14 cellular contexts compared by ENCODE assay signal in genomic region chr11:132864811-132865576, GRCh38.
"Had no signal": no experiment of that assay in that cellular context is flagged by ENCODE, and none has a peak within 500 bp of the region (broad histone marks: within the 10 kb centered on the region; RNA-seq: fewer than 3 reads in every experiment).

No MANE protein-coding gene starts in this region.

- H3K9ac ChIP-seq: SK-N-SH had no signal

- H3K4me3 ChIP-seq: esophagus squamous epithelium, skin epidermis, stomach, thoracic aorta had no signal

- H3K27ac ChIP-seq: esophagus squamous epithelium, skin epidermis, stomach, thoracic aorta had no signal

- H3K27ac Mint-ChIP-seq: activated B cell treated with CpG ODN at 0.5 μM for 24 hours; activated CD4-positive, alpha-beta T cell treated with anti-CD3 and anti-CD28 coated beads, Interleukin-2, amount 10 ng/mL, durations not matched to agents 7 days and 5 days; activated CD8-positive, alpha-beta memory T cell treated with anti-CD3 and anti-CD28 coated beads, Interleukin-2, amount 10 ng/mL, durations not matched to agents 7 days and 5 days; activated naive CD8-positive, alpha-beta T cell; activated T-cell treated with anti-CD3 and anti-CD28 coated beads, Interleukin-2, amount 50 U/mL, for 24 hours; naive thymus-derived CD4-positive, alpha-beta T cell had no signal

- H3K27me3 ChIP-seq: esophagus squamous epithelium, stomach had no signal

- H3K27me3 Mint-ChIP-seq: activated B cell treated with CpG ODN at 0.5 μM for 24 hours; activated CD4-positive, alpha-beta T cell treated with anti-CD3 and anti-CD28 coated beads, Interleukin-2, amount 10 ng/mL, durations not matched to agents 7 days and 5 days; activated CD8-positive, alpha-beta memory T cell treated with anti-CD3 and anti-CD28 coated beads, Interleukin-2, amount 10 ng/mL, durations not matched to agents 7 days and 5 days; activated naive CD8-positive, alpha-beta T cell; activated T-cell treated with anti-CD3 and anti-CD28 coated beads, Interleukin-2, amount 50 U/mL, for 24 hours had no signal

- ATAC-seq: activated CD8-positive, alpha-beta memory T cell treated with anti-CD3 and anti-CD28 coated beads, Interleukin-2, amount 10 ng/mL, durations not matched to agents 7 days and 5 days; naive thymus-derived CD4-positive, alpha-beta T cell had no signal

- H3K36me3 ChIP-seq: esophagus squamous epithelium, stomach, thoracic aorta had no signal

- H3K9me3 Mint-ChIP-seq: activated B cell treated with CpG ODN at 0.5 μM for 24 hours; activated CD4-positive, alpha-beta T cell treated with anti-CD3 and anti-CD28 coated beads, Interleukin-2, amount 10 ng/mL, durations not matched to agents 7 days and 5 days; activated T-cell treated with anti-CD3 and anti-CD28 coated beads, Interleukin-2, amount 50 U/mL, for 24 hours had no signal

- H3K36me3 Mint-ChIP-seq: activated CD8-positive, alpha-beta memory T cell treated with anti-CD3 and anti-CD28 coated beads, Interleukin-2, amount 10 ng/mL, durations not matched to agents 7 days and 5 days; activated naive CD8-positive, alpha-beta T cell; naive thymus-derived CD4-positive, alpha-beta T cell had no signal

- DNase-seq: activated B cell treated with CpG ODN at 0.5 μM for 24 hours; activated CD4-positive, alpha-beta T cell treated with anti-CD3 and anti-CD28 coated beads, Interleukin-2, amount 10 ng/mL, durations not matched to agents 7 days and 5 days; activated CD8-positive, alpha-beta memory T cell treated with anti-CD3 and anti-CD28 coated beads, Interleukin-2, amount 10 ng/mL, durations not matched to agents 7 days and 5 days; activated effector memory CD4-positive, alpha-beta T cell treated with Interleukin-2 at 50 U/mL for 16 hours; activated T-cell treated with anti-CD3 and anti-CD28 coated beads, Interleukin-2, amount 50 U/mL, for 24 hours; esophagus squamous epithelium; foreskin fibroblast; head of caudate nucleus; naive thymus-derived CD4-positive, alpha-beta T cell; SK-N-SH; stomach had no signal

- H3K9me3 ChIP-seq: esophagus squamous epithelium, SK-N-SH, stomach, thoracic aorta had no signal

- H3K4me3 Mint-ChIP-seq: activated B cell treated with CpG ODN at 0.5 μM for 24 hours; activated CD4-positive, alpha-beta T cell treated with anti-CD3 and anti-CD28 coated beads, Interleukin-2, amount 10 ng/mL, durations not matched to agents 7 days and 5 days; activated CD8-positive, alpha-beta memory T cell treated with anti-CD3 and anti-CD28 coated beads, Interleukin-2, amount 10 ng/mL, durations not matched to agents 7 days and 5 days; activated naive CD8-positive, alpha-beta T cell; activated T-cell treated with anti-CD3 and anti-CD28 coated beads, Interleukin-2, amount 50 U/mL, for 24 hours; naive thymus-derived CD4-positive, alpha-beta T cell had no signal

- H3K4me1 Mint-ChIP-seq: activated B cell treated with CpG ODN at 0.5 μM for 24 hours; activated CD4-positive, alpha-beta T cell treated with anti-CD3 and anti-CD28 coated beads, Interleukin-2, amount 10 ng/mL, durations not matched to agents 7 days and 5 days; activated CD8-positive, alpha-beta memory T cell treated with anti-CD3 and anti-CD28 coated beads, Interleukin-2, amount 10 ng/mL, durations not matched to agents 7 days and 5 days; naive thymus-derived CD4-positive, alpha-beta T cell had no signal
